ENCODE assay signal across 18 cellular contexts in the genomic region with DNA sequence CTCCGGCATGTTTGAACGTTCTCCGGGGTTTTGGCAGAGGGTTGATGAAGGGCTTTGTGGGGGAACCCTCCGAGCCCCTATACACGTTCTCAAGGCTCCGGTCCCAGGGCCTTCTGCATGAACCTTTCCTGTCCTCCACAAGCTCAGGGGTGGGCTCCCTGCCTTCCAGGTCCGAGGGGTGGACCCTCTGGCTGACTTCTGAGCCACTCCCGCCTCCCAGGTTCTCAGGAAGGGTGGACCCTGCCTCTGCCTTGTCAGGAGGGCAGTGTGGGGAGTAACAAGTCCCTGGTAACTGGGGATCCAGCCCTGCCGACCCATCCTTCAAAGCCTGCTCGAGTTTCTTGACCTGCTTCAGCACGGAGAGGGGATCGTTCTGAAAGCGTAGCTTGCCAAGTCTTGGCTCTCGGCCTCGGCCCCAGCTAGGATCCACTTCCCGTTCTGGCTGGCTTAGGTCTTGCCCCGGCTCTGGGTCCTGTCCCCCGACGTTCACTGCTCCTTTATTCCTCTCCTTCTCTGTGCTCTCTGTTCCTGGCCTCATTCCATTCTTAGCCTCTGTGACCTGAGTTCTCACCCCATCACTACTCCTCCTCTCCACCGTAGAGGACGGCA. TPM values are rescaled to one million over a fixed set of nuclear protein-coding genes. Genes with fewer than 3 reads are reported as not detected.
DNase-seq lines count a peak whose midpoint lies in the region; ATAC-seq, FAIRE-seq and TF ChIP-seq lines count a peak whose summit lies in the region.
"Had no signal": no experiment of that assay in that cellular context is flagged by ENCODE, and none has a peak within 500 bp of the region (broad histone marks: within the 10 kb centered on the region; RNA-seq: fewer than 3 reads in every experiment).

No MANE protein-coding gene starts in this region.

- ATAC-seq in right cardiac atrium (peak; percentile 25), left cardiac atrium (no peak), esophagus mucosa (no peak), GM21360 (IDR thresholded peaks at IDR 0.05; ENCODE audit: unreplicated experiment) (no peak)

- peak overlapping the region; percentile 19; the same call in 1 of the 2 replicates for H4K8ac ChIP-seq in H1 (ENCODE audit: extremely low read depth, insufficient read depth, low read length)

- H3K36me3 ChIP-seq in H1 (ENCODE audit: control insufficient read depth in 2 of 4, insufficient read depth in 4 of 4, low read length in 3 of 4), result no peaks in the 10 kb centered on the region; a peak in 1 of 8 replicates

- H2BK5ac ChIP-seq in H1 (ENCODE audit: low read depth, low read length), result no peak overlapping the region

- H3K23ac ChIP-seq in H1 (ENCODE audit: insufficient read length), result no peak overlapping the region

- no peak for TF ChIP-seq POLR2A in H1 (IDR thresholded peaks at IDR 0.05; ENCODE audit: control extremely low read depth in 1 of 2, low read depth in 2 of 2, low read length in 2 of 2)

- H3K23me2 ChIP-seq in H1 (ENCODE audit: low read depth, low read length), result no peaks in the 10 kb centered on the region

- H3K27ac ChIP-seq in right cardiac atrium (ENCODE audit: low read length) (no peak overlapping the region), H1 (ENCODE audit: low read depth, low read length) (no peak overlapping the region)
- H3K27ac ChIP-seq: BLaER1 treated with 17β-estradiol and CSF1 and Interleukin-3, amounts not matched to agents 10 nM and 100 nM; GM23248; PC-9 had no signal

- no peak overlapping the region for H3K14ac ChIP-seq in H1 (ENCODE audit: insufficient read length)

- TF ChIP-seq RAD21 in H1 (IDR thresholded peaks at IDR 0.05 in 1 of 2, conservative IDR thresholded peaks at IDR 0.05 in 1 of 2; ENCODE audit: low read depth in 2 of 2, low read length in 2 of 2), result no peak

- peaks cover 10% of the 10 kb centered on the region for H3K36me3 Mint-ChIP-seq in neural crest cell (ENCODE audit: low read depth)

- intact Hi-C loops in right cardiac atrium (cut with DNase I) (no loop called here), left cardiac atrium (cut with DNase I) (no loop called here)

- H2BK15ac ChIP-seq in H1 (ENCODE audit: low read length), result no peak overlapping the region

- no peak overlapping the region for H4K5ac ChIP-seq in H1 (ENCODE audit: insufficient read length, low read depth, low read length)

- H2BK20ac ChIP-seq in H1 (ENCODE audit: low read length), result no peak overlapping the region

- POLR2A ChIA-PET in H1 (lab: Charles Lee; ENCODE audit: partially characterized antibody), result no interaction called here

- no peak overlapping the region for H2AK5ac ChIP-seq in H1 (ENCODE audit: low read depth, low read length)

- H2BK12ac ChIP-seq in H1 (ENCODE audit: low read depth, low read length), result no peak overlapping the region

- no peaks in the 10 kb centered on the region for H4K20me1 ChIP-seq in H1 (replicated peaks in 1 of 2; ENCODE audit: control insufficient read depth in 1 of 2, insufficient read depth in 2 of 2, low read length in 2 of 2)
- H4K20me1 ChIP-seq: BLaER1 treated with 17β-estradiol and CSF1 and Interleukin-3, amounts not matched to agents 10 nM and 100 nM had no signal

- DNase-seq in right cardiac atrium, result no peak
- DNase-seq in left cardiac atrium, result no peak
- no peak for DNase-seq in H1 (ENCODE audit: low read depth in 1 of 2, low spot score in 2 of 2)
- no peak for DNase-seq in neural crest cell (ENCODE audit: low read depth, low spot score)
- no peak for DNase-seq in NCI-H82 (lab: John Stamatoyannopoulos, UW)
- DNase-seq: GM23248, KBM-7, NCI-H1105, NCI-H1694, NCI-H2081 treated with DMSO at 0.1 percent for 48 hours, NCI-H510A, NCI-H774, PC-9 had no signal

- H3K27me3 ChIP-seq in right cardiac atrium (ENCODE audit: control insufficient read depth, insufficient read depth) (no peaks in the 10 kb centered on the region), H1 (replicated peaks in 1 of 4; ENCODE audit: control insufficient read depth in 3 of 4, extremely low read depth in 1 of 4, insufficient read depth in 3 of 4, low read length in 3 of 4) (no peaks in the 10 kb centered on the region)
- H3K27me3 ChIP-seq: BLaER1 treated with 17β-estradiol and CSF1 and Interleukin-3, amounts not matched to agents 10 nM and 100 nM had no signal

- no peak for TF ChIP-seq EP300 in H1 (IDR thresholded peaks at IDR 0.05; ENCODE audit: borderline replicate concordance in 1 of 2, low read depth in 2 of 2, low read length in 2 of 2)

- no peak overlapping the region for H4K91ac ChIP-seq in H1 (replicated peaks; ENCODE audit: insufficient read length, low read length)

- TF ChIP-seq CTCF in H1 (IDR thresholded peaks at IDR 0.05; ENCODE audit: control extremely low read depth in 1 of 3, insufficient read depth in 1 of 3, low read depth in 1 of 3, low read length in 3 of 3) (no peak), neural crest cell (conservative IDR thresholded peaks at IDR 0.05) (no peak)

- no peak for FAIRE-seq in H1 (lab: Jason Lieb, UNC)
- FAIRE-seq: GM12891, GM19239 had no signal

- 71% methylated on average over 21 of the region's 21 CpGs for WGBS in right cardiac atrium
- WGBS in H1 (ENCODE audit: extremely low coverage in 1 of 2, insufficient coverage in 1 of 2, insufficient read length in 1 of 2, insufficient replicate concordance in 2 of 2, low coverage in 1 of 2, low lambda C conversion rate in 2 of 2, missing lambda C conversion rate in 1 of 2), 2 experiments, result 90% methylated on average over 21 of the region's 21 CpGs; no CpG with 5 or more reads in 1 of the 2 experiments

- peaks cover 5% of the 10 kb centered on the region for H3K4me1 Mint-ChIP-seq in neural crest cell

- no peak overlapping the region for H3K18ac ChIP-seq in H1 (ENCODE audit: extremely low read depth, low read length)

- peak overlapping the region; percentile 24 for H3K27ac Mint-ChIP-seq in neural crest cell (ENCODE audit: unreplicated experiment)

- no peak overlapping the region for H3K4me3 Mint-ChIP-seq in neural crest cell

- H3K9ac ChIP-seq in H1 (replicated peaks in 1 of 4; ENCODE audit: extremely low read depth in 1 of 4, low read depth in 3 of 4, low read length in 3 of 4), result no peak overlapping the region
- H3K9ac ChIP-seq: BLaER1 treated with 17β-estradiol and CSF1 and Interleukin-3, amounts not matched to agents 10 nM and 100 nM; GM23248 had no signal

- H3K27me3 Mint-ChIP-seq in neural crest cell (ENCODE audit: low read depth), result no peaks in the 10 kb centered on the region

- H3K9me3 Mint-ChIP-seq in neural crest cell, result no peaks in the 10 kb centered on the region

- no peaks in the 10 kb centered on the region for H3K79me1 ChIP-seq in H1 (ENCODE audit: low read depth, low read length)

- H3K4me2 ChIP-seq in H1 (ENCODE audit: insufficient read depth in 1 of 2, low read depth in 2 of 2, low read length in 2 of 2), result no peak overlapping the region
- H3K4me2 ChIP-seq: BLaER1 treated with 17β-estradiol and CSF1 and Interleukin-3, amounts not matched to agents 10 nM and 100 nM; PC-9 had no signal

- no peaks in the 10 kb centered on the region for H3K79me2 ChIP-seq in H1 (ENCODE audit: control insufficient read depth in 1 of 2, insufficient read depth in 2 of 2, low read length in 2 of 2)

- H3K4ac ChIP-seq in H1 (replicated peaks; ENCODE audit: insufficient read length, low read depth, low read length), result no peak overlapping the region

- no peak overlapping the region for H3K56ac ChIP-seq in H1 (replicated peaks; ENCODE audit: insufficient read length, low read depth, low read length)

- no peak overlapping the region for H2BK120ac ChIP-seq in H1 (replicated peaks; ENCODE audit: low read depth, low read length)

- CTCF ChIA-PET in H1 (lab: Charles Lee; ENCODE audit: partially characterized antibody), result interaction anchor here (0.8 kb wide), 1 partner anchor 84 kb away, joined by 4 read pairs; no protein-coding TSS in a partner anchor

- no peak overlapping the region for H3K4me3 ChIP-seq in right cardiac atrium (ENCODE audit: low read length)
- H3K4me3 ChIP-seq in H1 (ENCODE audit: extremely low read depth in 1 of 4, insufficient read depth in 2 of 4, low read depth in 3 of 4, low read length in 4 of 4), result no peak overlapping the region
- H3K4me3 ChIP-seq: BLaER1 treated with 17β-estradiol and CSF1 and Interleukin-3, amounts not matched to agents 10 nM and 100 nM; GM23248; PC-9 had no signal

- no peak overlapping the region for H2AFZ ChIP-seq in H1 (ENCODE audit: low read length)
- H2AFZ ChIP-seq: GM23248, PC-9 had no signal

- no peaks in the 10 kb centered on the region for H3K9me3 ChIP-seq in right cardiac atrium (ENCODE audit: control insufficient read depth, low read length)
- no peaks in the 10 kb centered on the region for H3K9me3 ChIP-seq in H1 (ENCODE audit: insufficient read depth in 2 of 2, low read depth in 1 of 2, low read length in 1 of 2)
- H3K9me3 ChIP-seq: BLaER1 treated with 17β-estradiol and CSF1 and Interleukin-3, amounts not matched to agents 10 nM and 100 nM had no signal

- H3K4me1 ChIP-seq in right cardiac atrium (ENCODE audit: control insufficient read depth, insufficient read depth, low read length) (no peaks in the 10 kb centered on the region), H1 (replicated peaks in 1 of 4; ENCODE audit: control insufficient read depth in 3 of 4, insufficient read depth in 4 of 4, low read length in 3 of 4) (no peaks in the 10 kb centered on the region; a peak in 1 of 7 replicates)
- H3K4me1 ChIP-seq: BLaER1 treated with 17β-estradiol and CSF1 and Interleukin-3, amounts not matched to agents 10 nM and 100 nM had no signal

TF ChIP-seq in H1, 55 proteins besides CTCF, POLR2A, EP300 and RAD21 (continues in another document):
- TF ChIP-seq CBX8 (IDR thresholded peaks at IDR 0.05; ENCODE audit: borderline replicate concordance, low read depth, low read length), result no peak
- no peak for TF ChIP-seq TAF7 (optimal IDR thresholded peaks at IDR 0.05; ENCODE audit: borderline replicate concordance, low read depth, low read length)
- TF ChIP-seq, protein P1, sequence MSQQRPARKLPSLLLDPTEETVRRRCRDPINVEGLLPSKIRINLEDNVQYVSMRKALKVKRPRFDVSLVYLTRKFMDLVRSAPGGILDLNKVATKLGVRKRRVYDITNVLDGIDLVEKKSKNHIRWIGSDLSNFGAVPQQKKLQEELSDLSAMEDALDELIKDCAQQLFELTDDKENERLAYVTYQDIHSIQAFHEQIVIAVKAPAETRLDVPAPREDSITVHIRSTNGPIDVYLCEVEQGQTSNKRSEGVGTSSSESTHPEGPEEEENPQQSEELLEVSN (IDR thresholded peaks at IDR 0.05), result no peak

RNA-seq across cellular contexts. Expression of gene DENND2A, which starts 38.9 kb away (rescaled TPM):
- total RNA-seq in right cardiac atrium (10 to 100 TPM; 10.7 to 16.6 (median 12.3) TPM), left cardiac atrium (10 to 100 TPM in 1 of 2 donors, 1 to 10 TPM in 1; 9.6 to 19.0 TPM), neural crest cell (29.8 and 33.7 TPM in 2 replicates), esophagus mucosa (1.0 TPM)
- polyA plus RNA-seq in right cardiac atrium (8.7 TPM), H1 (2011; rRNA removed) (5.0 and 6.0 TPM in 2 replicates)
- 11.4 and 13.0 TPM in 2 replicates for total RNA-seq in H1 (2021; fragmentation: NEBNext Ultra II Directional; extraction: Animal tissue kit (Norgen Biotek cat#: 25700))
- 5.6 TPM for polyA plus RNA-seq in H1 (2011; cell fraction: cytosol; rRNA removed)
- polyA plus RNA-seq in H1 (2011; cell fraction: nucleus; rRNA removed), result 8.0 TPM
- polyA plus RNA-seq in H1 (2012, experiment 1 of 2), result 7.1 to 8.8 TPM (median 8.0 TPM) in 4 replicates
- 5.8 TPM for polyA plus RNA-seq in H1 (2012, experiment 2 of 2)
- polyA plus RNA-seq in H1 (2013, experiment 1 of 2), result 6.1 TPM
- polyA plus RNA-seq in H1 (2013, experiment 2 of 2), result 6.6 TPM
- 8.0 and 12.4 TPM in 2 replicates for polyA minus RNA-seq in H1 (2011; rRNA and poly(A)+ RNA removed)
- 4.6 TPM for polyA minus RNA-seq in H1 (2011; cell fraction: cytosol; rRNA and poly(A)+ RNA removed)
- 6.4 TPM for polyA minus RNA-seq in H1 (2011; cell fraction: nucleus; rRNA and poly(A)+ RNA removed)

Comparison
In these comparisons a context has a peak if more than half of its experiments do, and no peak if none do; other contexts are left out.
1. ATAC-seq: peak in right cardiac atrium (2 of 2); none in left cardiac atrium (0 of 2), esophagus mucosa (single experiment) and GM21360 (single experiment).